In the genomic region with DNA sequence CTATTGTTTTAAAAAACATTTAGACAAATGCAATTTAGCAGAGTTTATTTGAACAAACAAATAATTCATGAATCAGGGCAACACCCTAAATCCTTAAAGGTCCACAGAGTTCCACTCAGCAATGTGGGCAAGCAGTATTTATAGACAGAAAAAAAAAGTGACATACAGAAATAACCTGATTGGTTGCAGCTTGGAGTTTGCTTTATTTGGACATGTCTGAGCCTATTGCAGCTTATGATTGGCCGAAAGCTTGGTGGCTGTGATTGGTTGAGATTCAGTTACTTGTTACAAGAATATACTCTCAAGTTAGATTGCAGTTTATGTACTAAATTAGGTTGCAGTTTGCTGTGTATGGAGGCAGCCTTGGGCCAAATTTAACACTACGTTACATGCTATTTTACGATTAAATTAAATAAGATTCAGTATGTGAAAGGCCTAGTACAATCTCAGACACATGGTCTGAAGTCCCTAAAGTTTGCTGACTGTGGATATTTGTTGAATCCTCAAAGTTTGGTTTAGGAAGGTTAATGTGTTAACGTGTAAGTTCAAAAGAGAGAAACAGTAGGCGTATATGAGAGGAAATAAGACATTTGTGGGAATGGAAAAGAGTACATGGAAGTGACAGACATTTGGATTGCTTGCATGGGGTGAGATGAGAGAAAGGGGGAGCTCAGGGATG, we compare ENCODE assay signal across 1 cellular context.
TF ChIP-seq lines count a peak whose summit lies in the region.

No MANE protein-coding gene starts in this region.

TF ChIP-seq in K562, 482 proteins besides CTCF, POLR2A, EP300 and RAD21 (continued from another document):
- TF ChIP-seq, protein P1, sequence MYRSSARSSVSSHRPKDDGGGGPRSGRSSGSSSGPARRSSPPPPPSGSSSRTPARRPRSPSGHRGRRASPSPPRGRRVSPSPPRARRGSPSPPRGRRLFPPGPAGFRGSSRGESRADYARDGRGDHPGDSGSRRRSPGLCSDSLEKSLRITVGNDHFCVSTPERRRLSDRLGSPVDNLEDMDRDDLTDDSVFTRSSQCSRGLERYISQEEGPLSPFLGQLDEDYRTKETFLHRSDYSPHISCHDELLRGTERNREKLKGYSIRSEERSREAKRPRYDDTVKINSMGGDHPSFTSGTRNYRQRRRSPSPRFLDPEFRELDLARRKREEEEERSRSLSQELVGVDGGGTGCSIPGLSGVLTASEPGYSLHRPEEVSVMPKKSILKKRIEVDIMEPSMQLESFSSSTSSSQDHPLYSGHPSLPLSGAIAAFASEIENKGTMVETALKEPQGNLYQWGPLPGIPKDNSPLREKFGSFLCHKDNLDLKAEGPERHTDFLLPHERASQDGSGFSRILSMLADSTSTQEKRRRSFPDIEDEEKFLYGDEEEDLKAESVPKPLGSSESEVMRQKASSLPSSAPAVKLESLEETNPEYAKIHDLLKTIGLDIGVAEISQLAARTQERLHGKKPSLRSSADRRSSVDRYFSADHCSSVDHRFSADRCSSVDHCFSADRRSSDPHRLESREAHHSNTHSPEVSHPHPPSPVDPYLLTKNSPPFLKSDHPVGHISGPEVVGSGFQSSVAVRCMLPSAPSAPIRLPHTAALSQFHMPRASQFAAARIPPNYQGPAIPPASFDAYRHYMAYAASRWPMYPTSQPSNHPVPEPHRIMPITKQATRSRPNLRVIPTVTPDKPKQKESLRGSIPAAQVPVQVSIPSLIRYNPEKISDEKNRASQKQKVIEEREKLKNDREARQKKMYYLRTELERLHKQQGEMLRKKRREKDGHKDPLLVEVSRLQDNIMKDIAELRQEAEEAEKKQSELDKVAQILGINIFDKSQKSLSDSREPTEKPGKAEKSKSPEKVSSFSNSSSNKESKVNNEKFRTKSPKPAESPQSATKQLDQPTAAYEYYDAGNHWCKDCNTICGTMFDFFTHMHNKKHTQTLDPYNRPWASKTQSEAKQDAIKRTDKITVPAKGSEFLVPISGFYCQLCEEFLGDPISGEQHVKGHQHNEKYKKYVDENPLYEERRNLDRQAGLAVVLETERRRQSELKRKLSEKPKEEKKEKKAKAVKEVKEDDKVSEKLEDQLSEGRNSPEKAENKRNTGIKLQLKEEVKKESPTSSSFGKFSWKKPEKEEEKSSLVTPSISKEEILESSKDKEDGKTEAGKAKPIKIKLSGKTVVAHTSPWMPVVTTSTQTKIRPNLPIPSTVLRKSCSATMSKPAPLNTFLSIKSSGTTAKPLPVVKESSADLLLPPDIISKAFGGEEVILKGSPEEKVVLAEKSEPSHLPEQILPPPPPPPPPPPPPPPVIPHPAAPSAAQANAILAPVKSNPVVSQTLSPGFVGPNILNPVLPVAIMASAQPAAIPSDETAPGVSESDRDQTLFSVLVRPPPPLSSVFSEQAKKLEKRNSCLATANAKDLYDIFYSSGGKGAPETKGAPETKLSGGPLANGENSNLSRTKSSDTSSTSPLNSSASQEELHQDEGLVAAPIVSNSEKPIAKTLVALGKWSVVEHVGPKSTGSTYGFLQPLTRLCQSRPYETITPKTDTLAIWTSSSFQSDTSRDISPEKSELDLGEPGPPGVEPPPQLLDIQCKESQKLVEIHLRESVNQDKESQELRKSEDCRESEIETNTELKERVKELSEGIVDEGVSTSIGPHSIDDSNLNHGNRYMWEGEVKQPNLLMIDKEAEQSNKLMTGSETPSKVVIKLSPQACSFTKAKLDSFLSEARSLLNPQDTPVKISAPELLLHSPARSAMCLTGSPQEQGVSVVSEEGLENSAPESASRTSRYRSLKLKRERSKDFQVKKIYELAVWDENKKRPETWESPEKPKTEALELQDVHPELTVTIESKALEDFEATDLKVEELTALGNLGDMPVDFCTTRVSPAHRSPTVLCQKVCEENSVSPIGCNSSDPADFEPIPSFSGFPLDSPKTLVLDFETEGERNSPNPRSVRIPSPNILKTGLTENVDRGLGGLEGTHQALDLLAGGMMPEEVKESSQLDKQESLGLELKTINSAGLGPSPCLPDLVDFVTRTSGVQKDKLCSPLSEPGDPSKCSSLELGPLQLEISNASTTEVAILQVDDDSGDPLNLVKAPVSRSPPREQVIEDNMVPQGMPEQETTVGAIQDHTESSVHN (IDR thresholded peaks at IDR 0.05; ENCODE audit: borderline replicate concordance in 1 of 2, low read depth in 1 of 2) = no peak
- peak; percentile 73 for TF ChIP-seq C11orf30 (IDR thresholded peaks at IDR 0.05; ENCODE audit: low read depth)
- TF ChIP-seq MAFG (tag; conservative IDR thresholded peaks at IDR 0.05) = peak; percentile 58
- no peak for TF ChIP-seq DNMT1 (IDR thresholded peaks at IDR 0.05)
- TF ChIP-seq SRF (CRISPR knock-in tag; IDR thresholded peaks at IDR 0.05) = peak in 1 of 2 experiments; percentile 97; a peak in 3 of 4 replicates
- TF ChIP-seq ZC3H8 (IDR thresholded peaks at IDR 0.05) = no peak
- no peak for TF ChIP-seq TRIM28 (IDR thresholded peaks at IDR 0.05)
- TF ChIP-seq ZFP30 (CRISPR knock-in tag; IDR thresholded peaks at IDR 0.05; ENCODE audit: borderline replicate concordance) = no peak
- TF ChIP-seq, protein P2, sequence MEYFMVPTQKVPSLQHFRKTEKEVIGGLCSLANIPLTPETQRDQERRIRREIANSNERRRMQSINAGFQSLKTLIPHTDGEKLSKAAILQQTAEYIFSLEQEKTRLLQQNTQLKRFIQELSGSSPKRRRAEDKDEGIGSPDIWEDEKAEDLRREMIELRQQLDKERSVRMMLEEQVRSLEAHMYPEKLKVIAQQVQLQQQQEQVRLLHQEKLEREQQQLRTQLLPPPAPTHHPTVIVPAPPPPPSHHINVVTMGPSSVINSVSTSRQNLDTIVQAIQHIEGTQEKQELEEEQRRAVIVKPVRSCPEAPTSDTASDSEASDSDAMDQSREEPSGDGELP (CRISPR knock-in tag; IDR thresholded peaks at IDR 0.05; ENCODE audit: borderline replicate concordance) = no peak
- no peak for TF ChIP-seq ZNF583 (CRISPR knock-in tag; IDR thresholded peaks at IDR 0.05)
- no peak for TF ChIP-seq MCM7 (IDR thresholded peaks at IDR 0.05)
- TF ChIP-seq ATF7 (IDR thresholded peaks at IDR 0.05) = 0 out of 2 replicates have a peak, but pooled peaks have one; percentile 12
- TF ChIP-seq MAFK (IDR thresholded peaks at IDR 0.05; ENCODE audit: low read length) = peak; percentile 46; the same call in 1 of the 2 replicates
- TF ChIP-seq, protein P3, sequence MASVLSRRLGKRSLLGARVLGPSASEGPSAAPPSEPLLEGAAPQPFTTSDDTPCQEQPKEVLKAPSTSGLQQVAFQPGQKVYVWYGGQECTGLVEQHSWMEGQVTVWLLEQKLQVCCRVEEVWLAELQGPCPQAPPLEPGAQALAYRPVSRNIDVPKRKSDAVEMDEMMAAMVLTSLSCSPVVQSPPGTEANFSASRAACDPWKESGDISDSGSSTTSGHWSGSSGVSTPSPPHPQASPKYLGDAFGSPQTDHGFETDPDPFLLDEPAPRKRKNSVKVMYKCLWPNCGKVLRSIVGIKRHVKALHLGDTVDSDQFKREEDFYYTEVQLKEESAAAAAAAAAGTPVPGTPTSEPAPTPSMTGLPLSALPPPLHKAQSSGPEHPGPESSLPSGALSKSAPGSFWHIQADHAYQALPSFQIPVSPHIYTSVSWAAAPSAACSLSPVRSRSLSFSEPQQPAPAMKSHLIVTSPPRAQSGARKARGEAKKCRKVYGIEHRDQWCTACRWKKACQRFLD (CRISPR knock-in tag; IDR thresholded peaks at IDR 0.05) = peak; percentile 45; the same call in 1 of the 2 replicates
- TF ChIP-seq ETV6 (IDR thresholded peaks at IDR 0.05; ENCODE audit: borderline replicate concordance in 1 of 2, low read depth in 2 of 2, low read length in 1 of 2) = no peak
- TF ChIP-seq ETV6 (CRISPR knock-in tag; IDR thresholded peaks at IDR 0.05; ENCODE audit: borderline replicate concordance) = no peak
- no peak for TF ChIP-seq ZNF75A (CRISPR knock-in tag; IDR thresholded peaks at IDR 0.05)
- no peak for TF ChIP-seq SP1 (CRISPR knock-in tag; IDR thresholded peaks at IDR 0.05)
- TF ChIP-seq NFE2 (IDR thresholded peaks at IDR 0.05; ENCODE audit: low read depth) = no peak
TF ChIP-seq in K562: peak in this region for 11.
